21 cellular contexts compared by ENCODE assay signal in the genomic region with DNA sequence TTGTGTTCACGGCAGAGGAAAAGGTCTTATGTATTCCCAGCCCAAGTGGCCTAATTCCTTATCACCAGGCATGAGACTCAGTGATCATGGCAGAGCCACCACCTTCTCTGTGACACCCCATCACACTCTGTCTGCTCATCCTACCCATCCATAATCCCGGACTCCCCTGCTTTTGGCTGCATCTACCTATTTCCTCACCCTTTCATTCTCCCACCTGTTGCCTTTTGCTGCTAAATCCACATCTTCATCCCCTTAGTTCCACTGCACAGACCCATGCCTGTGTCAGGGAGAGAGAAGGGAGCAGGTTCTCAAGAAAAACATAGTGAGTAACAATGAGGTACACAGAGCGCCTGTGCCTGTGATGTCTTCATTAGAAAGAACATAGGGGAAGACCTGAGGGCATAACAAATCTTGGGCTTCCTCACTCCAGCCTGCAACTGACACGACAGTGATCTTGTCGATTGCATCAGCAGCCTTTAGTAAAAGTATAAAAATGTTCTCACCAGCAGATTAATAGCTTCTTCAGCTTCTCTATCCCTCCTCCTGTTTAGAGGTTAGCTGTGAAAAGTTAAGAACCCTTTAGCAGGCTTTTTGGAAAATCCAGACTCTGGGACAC.
A peak's percentile ranks its signal among the peaks of the same experiment; 100 is the strongest.
DNase-seq lines count a peak whose midpoint lies in the region; ATAC-seq and TF ChIP-seq lines count a peak whose summit lies in the region.
"Had no signal": no experiment of that assay in that cellular context is flagged by ENCODE, and none has a peak within 500 bp of the region (broad histone marks: within the 10 kb centered on the region; RNA-seq: fewer than 3 reads in every experiment).

No MANE protein-coding gene starts in this region.

- H3K9me3 Mint-ChIP-seq in natural killer cell treated with Interleukin-12 subunit alpha and Interleukin-12 subunit beta and Interleukin-15 and Interleukin-18, amount 100 ng/mL, for 72 hours = peaks cover 14% of the 10 kb centered on the region

- no peak for ATAC-seq in HG03039 (IDR thresholded peaks at IDR 0.05; ENCODE audit: unreplicated experiment)
- no peak for ATAC-seq in natural killer cell treated with Interleukin-12 subunit alpha and Interleukin-12 subunit beta and Interleukin-15 and Interleukin-18, amount 100 ng/mL, for 72 hours
- ATAC-seq: GM12878 had no signal

- no peak overlapping the region for H3K27ac Mint-ChIP-seq in natural killer cell treated with Interleukin-12 subunit alpha and Interleukin-12 subunit beta and Interleukin-15 and Interleukin-18, amount 100 ng/mL, for 72 hours
- H3K27ac Mint-ChIP-seq: HFFc6 had no signal

- peaks cover 17 to 31% of the 10 kb centered on the region in 2 donors for H3K27me3 Mint-ChIP-seq in natural killer cell treated with Interleukin-12 subunit alpha and Interleukin-12 subunit beta and Interleukin-15 and Interleukin-18, amount 100 ng/mL, for 72 hours

- no peak overlapping the region for H3K4me3 Mint-ChIP-seq in natural killer cell treated with Interleukin-12 subunit alpha and Interleukin-12 subunit beta and Interleukin-15 and Interleukin-18, amount 100 ng/mL, for 72 hours
- H3K4me3 Mint-ChIP-seq: HFFc6 had no signal

- DNase-seq in EH (ENCODE audit: low read depth) (peak; percentile 46), M059J (ENCODE audit: low read depth) (peak; percentile 24), amniotic epithelial cell (ENCODE audit: low read depth) (peak; percentile 5), fibroblast of villous mesenchyme (ENCODE audit: low read depth) (peak; percentile 17), iPS-NIHi7 (ENCODE audit: extremely low spot score) (no peak), AML-193 (lab: John Stamatoyannopoulos, UW) (no peak)
- no peak for DNase-seq in natural killer cell treated with Interleukin-12 subunit alpha and Interleukin-12 subunit beta and Interleukin-15 and Interleukin-18, amount 100 ng/mL, for 72 hours (ENCODE audit: low spot score)
- DNase-seq: BE2C, DMS79, HFFc6, KBM-7, NCI-H1092 treated with DMSO at 0.1 percent for 48 hours, NCI-H1436 treated with DMSO at 0.1 percent for 48 hours, NCI-H1930, NCI-H226, NCI-H524, NCI-H774, SHP77, SK-N-SH had no signal

- H3K4me1 Mint-ChIP-seq in natural killer cell treated with Interleukin-12 subunit alpha and Interleukin-12 subunit beta and Interleukin-15 and Interleukin-18, amount 100 ng/mL, for 72 hours (ENCODE audit: low read depth in 2 of 2) = no peaks in the 10 kb centered on the region

- no peak overlapping the region for H3K4me3 ChIP-seq in fibroblast of villous mesenchyme (ENCODE audit: low read depth, low read length)
- H3K4me3 ChIP-seq: GM12878 had no signal

- peaks cover 8% of the 10 kb centered on the region for H3K36me3 Mint-ChIP-seq in natural killer cell treated with Interleukin-12 subunit alpha and Interleukin-12 subunit beta and Interleukin-15 and Interleukin-18, amount 100 ng/mL, for 72 hours

- TF ChIP-seq CTCF in fibroblast of villous mesenchyme (IDR thresholded peaks at IDR 0.05; ENCODE audit: insufficient read depth, low read depth, low read length) = no peak

Comparison
In these comparisons a context has a peak if more than half of its experiments do, and no peak if none do; other contexts are left out.
1. DNase-seq: peak in EH (single experiment), M059J (single experiment), amniotic epithelial cell (single experiment) and fibroblast of villous mesenchyme (single experiment); none in natural killer cell treated with Interleukin-12 subunit alpha and Interleukin-12 subunit beta and Interleukin-15 and Interleukin-18, amount 100 ng/mL, for 72 hours (single experiment), iPS-NIHi7 (single experiment) and AML-193 (0 of 2).